Comparison of ENCODE assay signal across 1 cellular context in genomic region chr15:47750030-47750739, GRCh38.
A peak's percentile ranks its signal among the peaks of the same experiment; 100 is the strongest.
TF ChIP-seq lines count a peak whose summit lies in the region.

No MANE protein-coding gene starts in this region.

TF ChIP-seq in liver, 16 proteins besides CTCF, POLR2A, EP300 and RAD21 (continued from another document):
- TF ChIP-seq, protein P1, sequence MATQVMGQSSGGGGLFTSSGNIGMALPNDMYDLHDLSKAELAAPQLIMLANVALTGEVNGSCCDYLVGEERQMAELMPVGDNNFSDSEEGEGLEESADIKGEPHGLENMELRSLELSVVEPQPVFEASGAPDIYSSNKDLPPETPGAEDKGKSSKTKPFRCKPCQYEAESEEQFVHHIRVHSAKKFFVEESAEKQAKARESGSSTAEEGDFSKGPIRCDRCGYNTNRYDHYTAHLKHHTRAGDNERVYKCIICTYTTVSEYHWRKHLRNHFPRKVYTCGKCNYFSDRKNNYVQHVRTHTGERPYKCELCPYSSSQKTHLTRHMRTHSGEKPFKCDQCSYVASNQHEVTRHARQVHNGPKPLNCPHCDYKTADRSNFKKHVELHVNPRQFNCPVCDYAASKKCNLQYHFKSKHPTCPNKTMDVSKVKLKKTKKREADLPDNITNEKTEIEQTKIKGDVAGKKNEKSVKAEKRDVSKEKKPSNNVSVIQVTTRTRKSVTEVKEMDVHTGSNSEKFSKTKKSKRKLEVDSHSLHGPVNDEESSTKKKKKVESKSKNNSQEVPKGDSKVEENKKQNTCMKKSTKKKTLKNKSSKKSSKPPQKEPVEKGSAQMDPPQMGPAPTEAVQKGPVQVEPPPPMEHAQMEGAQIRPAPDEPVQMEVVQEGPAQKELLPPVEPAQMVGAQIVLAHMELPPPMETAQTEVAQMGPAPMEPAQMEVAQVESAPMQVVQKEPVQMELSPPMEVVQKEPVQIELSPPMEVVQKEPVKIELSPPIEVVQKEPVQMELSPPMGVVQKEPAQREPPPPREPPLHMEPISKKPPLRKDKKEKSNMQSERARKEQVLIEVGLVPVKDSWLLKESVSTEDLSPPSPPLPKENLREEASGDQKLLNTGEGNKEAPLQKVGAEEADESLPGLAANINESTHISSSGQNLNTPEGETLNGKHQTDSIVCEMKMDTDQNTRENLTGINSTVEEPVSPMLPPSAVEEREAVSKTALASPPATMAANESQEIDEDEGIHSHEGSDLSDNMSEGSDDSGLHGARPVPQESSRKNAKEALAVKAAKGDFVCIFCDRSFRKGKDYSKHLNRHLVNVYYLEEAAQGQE (IDR thresholded peaks at IDR 0.05): peak; percentile 66
- TF ChIP-seq HNF4A (conservative IDR thresholded peaks at IDR 0.05): no peak
